In genomic region chr4:55948726-55949479, GRCh38 we compare ENCODE assay signal across 8 cellular contexts. TPM values are rescaled to one million over a fixed set of nuclear protein-coding genes. Genes with fewer than 3 reads are reported as not detected.
DNase-seq lines count a peak whose midpoint lies in the region; TF ChIP-seq lines count a peak whose summit lies in the region.

CEP135 (plus strand) TSS chr4:55948945; CDS start chr4:55952131, 3,186 bp downstream.

- peaks cover 28% of the 10 kb centered on the region for H3K4me1 ChIP-seq in GM23248 (ENCODE audit: insufficient read depth)
- H3K4me1 ChIP-seq in Karpas-422 (ENCODE audit: low read length) = peaks cover 33% of the 10 kb centered on the region
- H3K4me1 ChIP-seq in Peyer's patch = peaks cover 0 to 18% (median 2%) of the 10 kb centered on the region in 4 donors
- H3K4me1 ChIP-seq in esophagus muscularis mucosa = peaks cover 15 to 28% (median 23%) of the 10 kb centered on the region in 4 donors

- H3K36me3 ChIP-seq in GM23248 (ENCODE audit: low read depth) (peaks cover 7% of the 10 kb centered on the region; the same call in 1 of the 2 replicates), Karpas-422 (ENCODE audit: insufficient read depth, low read length) (peaks cover 13% of the 10 kb centered on the region; the same call in 1 of the 2 replicates), Peyer's patch (peaks cover 0 to 11% (median 0%) of the 10 kb centered on the region in 3 donors), esophagus muscularis mucosa (peaks cover 0 to 8% (median 0%) of the 10 kb centered on the region in 4 donors)

- no peak for TF ChIP-seq EP300 in esophagus muscularis mucosa (IDR thresholded peaks at IDR 0.05)

- H3K27me3 ChIP-seq in GM23248 (replicated peaks; ENCODE audit: insufficient read depth) = no peaks in the 10 kb centered on the region
- no peaks in the 10 kb centered on the region for H3K27me3 ChIP-seq in Karpas-422 (ENCODE audit: low read length)
- H3K27me3 ChIP-seq in Peyer's patch = no peaks in the 10 kb centered on the region
- no peaks in the 10 kb centered on the region for H3K27me3 ChIP-seq in esophagus muscularis mucosa

- H3K9ac ChIP-seq in GM23248 (peak within 1 kb of the TSS; percentile 91), Karpas-422 (ENCODE audit: low read length) (peak within 1 kb of the TSS; percentile 89)

- no peaks in the 10 kb centered on the region for H3K9me2 ChIP-seq in GM23248 (ENCODE audit: insufficient read depth)
- no peaks in the 10 kb centered on the region for H3K9me2 ChIP-seq in Karpas-422 (replicated peaks; ENCODE audit: insufficient read depth, low read length)

- in situ Hi-C loops in GM23248 (cut with MboI) = no loop called here

- H2AFZ ChIP-seq in GM23248 = peak within 1 kb of the TSS; percentile 93
- peak within 1 kb of the TSS; percentile 90 for H2AFZ ChIP-seq in Karpas-422 (ENCODE audit: low read length)

- peak within 1 kb of the TSS; percentile 86 for H3K4me2 ChIP-seq in GM23248 (ENCODE audit: unreplicated experiment)
- H3K4me2 ChIP-seq in Karpas-422 (ENCODE audit: low read depth, low read length, poor library complexity, severe bottlenecking) = peak within 1 kb of the TSS; percentile 98

- H3K27ac ChIP-seq in GM23248 = peak within 1 kb of the TSS; percentile 93
- peak within 1 kb of the TSS; percentile 89 for H3K27ac ChIP-seq in Karpas-422 (ENCODE audit: low read length)
- peak within 1 kb of the TSS; percentile 75 to 95 (median 90) for H3K27ac ChIP-seq in Peyer's patch
- peak within 1 kb of the TSS; percentile 86 to 91 (median 88) for H3K27ac ChIP-seq in esophagus muscularis mucosa (replicated peaks in 1 of 4)

- H3F3A ChIP-seq in GM23248 (ENCODE audit: insufficient read depth) = peaks cover 31% of the 10 kb centered on the region

- TF ChIP-seq CTCF in Peyer's patch (IDR thresholded peaks at IDR 0.05) (peak; percentile 77 to 99 (median 95)), esophagus muscularis mucosa (IDR thresholded peaks at IDR 0.05) (peak; percentile 83 to 95 (median 93))

- H3K4me3 ChIP-seq in GM23248 (peak within 1 kb of the TSS; percentile 84), Karpas-422 (ENCODE audit: low read length) (peak within 1 kb of the TSS; percentile 86), Peyer's patch (peak within 1 kb of the TSS; percentile 59 to 98 (median 79)), esophagus muscularis mucosa (peak within 1 kb of the TSS; percentile 81 to 86 (median 84))

- H3K9me3 ChIP-seq in GM23248 (ENCODE audit: low read depth) (no peaks in the 10 kb centered on the region), Karpas-422 (ENCODE audit: low read length) (no peaks in the 10 kb centered on the region), Peyer's patch (no peaks in the 10 kb centered on the region), esophagus muscularis mucosa (no peaks in the 10 kb centered on the region)

- DNase-seq in EH (ENCODE audit: low read depth) (peak; percentile 94), GM23248 (peak; percentile 97), Karpas-422 (peak; percentile 97), Peyer's patch (peak; percentile 89 to 97 (median 97)), esophagus muscularis mucosa (ENCODE audit: extremely low spot score) (peak; percentile 97), myocyte (ENCODE audit: low read depth) (peak; percentile 96)
- peak; percentile 93 to 96 for DNase-seq in activated T-cell treated with anti-CD3 and anti-CD28 coated beads, Interleukin-2, amount 50 U/mL, for 48 hours
- DNase-seq in stimulated activated CD8-positive, alpha-beta memory T cell treated with anti-CD3 and anti-CD28 coated beads, Interleukin-7, amount 100 ng/mL, for 4 hours (ENCODE audit: low read depth in 2 of 2) = peak; percentile 73 to 91

- H3K79me2 ChIP-seq in GM23248 (ENCODE audit: insufficient read depth) = peaks cover 36% of the 10 kb centered on the region
- peaks cover 45% of the 10 kb centered on the region for H3K79me2 ChIP-seq in Karpas-422 (ENCODE audit: low read length)

- WGBS in GM23248 (ENCODE audit: low coverage in 1 of 2, low lambda C conversion rate in 2 of 2, missing lambda C conversion rate in 2 of 2), 2 experiments = 1 to 2% methylated on average over 50 to 77 of the region's 77 CpGs
- 0% methylated on average over 6 of the region's 77 CpGs for WGBS in esophagus muscularis mucosa

- TF ChIP-seq POLR2A in Peyer's patch (IDR thresholded peaks at IDR 0.05) (no peak), esophagus muscularis mucosa (IDR thresholded peaks at IDR 0.05; ENCODE audit: low read depth) (no peak)

- H4K20me1 ChIP-seq in GM23248 (ENCODE audit: insufficient read depth) (no peaks in the 10 kb centered on the region), Karpas-422 (ENCODE audit: insufficient read depth, low read depth, low read length) (no peaks in the 10 kb centered on the region)

- intact Hi-C loops in esophagus muscularis mucosa (cut with DNase I) = loop anchor here (2.0 kb wide), 1 partner anchor 354 kb away; no protein-coding TSS in a partner anchor

RNA-seq across cellular contexts. Expression of gene CEP135, which starts in this region (rescaled TPM):
- total RNA-seq in GM23248 (2014; rRNA removed; shearing (Covaris generic)) = 3.2 and 6.6 TPM in 2 replicates
- 4.7 and 5.7 TPM in 2 replicates for polyA plus RNA-seq in GM23248 (2016; fragmentation: Nextera tagmentation; extraction: Ambion mirVana)
- 16.0 and 16.1 TPM in 2 replicates for total RNA-seq in Karpas-422 (2014; rRNA removed; shearing (Covaris generic); ENCODE audit: low replicate concordance)
- total RNA-seq in Peyer's patch = 10 to 100 TPM in 2 of 4 donors, 1 to 10 TPM in 2; 6.3 to 28.1 (median 9.3) TPM
- total RNA-seq in esophagus muscularis mucosa = 1 to 10 TPM; 3.5 to 5.0 (median 3.8) TPM
- total RNA-seq in myocyte = 3.7 and 4.8 TPM in 2 replicates
- 1.1 TPM for polyA plus RNA-seq in myocyte (2012)

Comparison
In these comparisons a context has a peak if more than half of its experiments do, and no peak if none do; other contexts are left out.
1. Peak in every context shown above with its lines: DNase-seq, H3K4me3 ChIP-seq and H3K27ac ChIP-seq.